8 cellular contexts compared by ENCODE assay signal in the genomic region with DNA sequence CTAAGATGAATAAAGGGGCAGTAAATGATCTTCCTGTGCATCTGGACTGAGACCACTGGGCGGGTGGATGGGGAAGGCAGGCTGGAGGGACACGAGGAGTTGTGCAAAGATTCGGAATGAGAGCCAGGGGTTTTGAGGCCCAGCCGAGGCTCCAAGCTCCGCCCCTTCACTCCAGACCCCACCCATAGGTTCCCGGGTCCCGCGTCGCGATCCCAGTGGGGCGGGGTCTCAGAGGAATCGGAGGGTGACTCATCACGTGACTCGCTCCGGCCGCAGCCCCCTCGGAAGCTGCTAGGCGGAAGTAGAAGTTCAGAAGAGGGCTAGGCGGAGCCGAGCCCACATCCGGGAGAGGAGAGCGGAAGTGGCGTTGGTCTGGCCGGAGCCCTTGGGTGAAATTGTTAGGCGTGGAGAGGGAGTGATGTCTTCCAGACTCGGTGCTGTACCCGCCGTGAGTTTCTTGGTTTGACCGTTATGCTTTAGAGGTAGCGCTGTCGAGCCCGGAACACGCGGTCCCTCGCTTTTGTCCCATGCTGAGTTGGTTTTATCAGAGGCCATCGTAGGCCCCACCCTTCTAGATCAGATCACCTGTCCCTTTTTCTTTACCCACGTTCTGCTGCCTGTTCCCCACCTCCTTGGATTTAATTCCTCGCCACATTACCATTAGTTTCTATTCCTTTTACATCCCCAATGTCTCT. TPM values are rescaled to one million over a fixed set of nuclear protein-coding genes. Genes with fewer than 3 reads are reported as not detected.
A peak's percentile ranks its signal among the peaks of the same experiment; 100 is the strongest.
DNase-seq lines count a peak whose midpoint lies in the region; ATAC-seq, FAIRE-seq and TF ChIP-seq lines count a peak whose summit lies in the region.

A gene with protein sequence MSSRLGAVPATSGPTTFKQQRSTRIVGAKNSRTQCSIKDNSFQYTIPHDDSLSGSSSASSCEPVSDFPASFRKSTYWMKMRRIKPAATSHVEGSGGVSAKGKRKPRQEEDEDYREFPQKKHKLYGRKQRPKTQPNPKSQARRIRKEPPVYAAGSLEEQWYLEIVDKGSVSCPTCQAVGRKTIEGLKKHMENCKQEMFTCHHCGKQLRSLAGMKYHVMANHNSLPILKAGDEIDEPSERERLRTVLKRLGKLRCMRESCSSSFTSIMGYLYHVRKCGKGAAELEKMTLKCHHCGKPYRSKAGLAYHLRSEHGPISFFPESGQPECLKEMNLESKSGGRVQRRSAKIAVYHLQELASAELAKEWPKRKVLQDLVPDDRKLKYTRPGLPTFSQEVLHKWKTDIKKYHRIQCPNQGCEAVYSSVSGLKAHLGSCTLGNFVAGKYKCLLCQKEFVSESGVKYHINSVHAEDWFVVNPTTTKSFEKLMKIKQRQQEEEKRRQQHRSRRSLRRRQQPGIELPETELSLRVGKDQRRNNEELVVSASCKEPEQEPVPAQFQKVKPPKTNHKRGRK (plus strand): TSS at position 348 of the 695 bp plus-strand sequence. CDS start 71 bp downstream, at position 419.

- peaks cover 2 to 7% of the 10 kb centered on the region in 2 donors for H3K9me3 ChIP-seq in kidney (ENCODE audit: control insufficient read depth in 1 of 2, low read length in 2 of 2)

- no peaks in the 10 kb centered on the region for H3K36me3 ChIP-seq in kidney (ENCODE audit: control insufficient read depth in 1 of 2, insufficient read depth in 2 of 2, low read length in 2 of 2)

- peak within 1 kb of the TSS; percentile 75 to 85 for H3K9ac ChIP-seq in kidney (ENCODE audit: low read length in 2 of 2)

- H3K4me1 ChIP-seq in kidney (ENCODE audit: control insufficient read depth in 1 of 2, insufficient read depth in 1 of 2, low read depth in 1 of 2, low read length in 2 of 2), result peaks cover 7 to 12% of the 10 kb centered on the region in 2 donors

- DNase-seq in AG10803 (ENCODE audit: low read depth) (peak; percentile 92), NCI-H345 (lab: John Stamatoyannopoulos, UW) (peak; percentile 99), cerebellum (ENCODE audit: low spot score) (peak; percentile 86), kidney (peak; percentile 98)
- peak; percentile 56 to 63 for DNase-seq in stimulated activated CD4-positive, alpha-beta T cell treated with anti-CD3 and anti-CD28 coated beads, Interleukin-15, amount 100 ng/mL, for 1 hour (ENCODE audit: low read depth in 1 of 2, low spot score in 1 of 2)

- H3K27ac ChIP-seq in kidney (ENCODE audit: low read depth in 2 of 2, low read length in 2 of 2), result peak within 1 kb of the TSS; percentile 25 to 73

- ATAC-seq in GM19023 (IDR thresholded peaks at IDR 0.05; ENCODE audit: unreplicated experiment) (peak; percentile 95), HG03196 (IDR thresholded peaks at IDR 0.05; ENCODE audit: unreplicated experiment) (peak; percentile 86)
- peak; percentile 94 to 96 for ATAC-seq in activated CD4-positive, CD25-positive, alpha-beta regulatory T cell treated with anti-CD3 and anti-CD28 coated beads, Interleukin-2, amount 50 U/mL, for 24 hours

- no peak for FAIRE-seq in kidney (lab: Jason Lieb, UNC)

- H3K4me3 ChIP-seq in AG10803 (ENCODE audit: low read length) (peak within 1 kb of the TSS; percentile 67), kidney (ENCODE audit: low read length in 2 of 2) (peak within 1 kb of the TSS; percentile 92)

- TF ChIP-seq CTCF in AG10803 (conservative IDR thresholded peaks at IDR 0.05; ENCODE audit: low read length) (no peak; the same call in 1 of the 2 replicates), kidney (IDR thresholded peaks at IDR 0.05; ENCODE audit: borderline replicate concordance, extremely low read depth, insufficient read depth) (no peak)

- intact Hi-C loops in kidney (cut with DNase I), result no loop called here

RNA-seq across cellular contexts. Expression of the gene that starts here (rescaled TPM):
- total RNA-seq in cerebellum, result 40.4 TPM
- total RNA-seq in kidney, result 40.6 TPM
- 15.1 TPM for polyA plus RNA-seq in kidney (ENCODE audit: insufficient read depth, low read depth, low replicate concordance)

Comparison
In these comparisons a context has a peak if more than half of its experiments do, and no peak if none do; other contexts are left out.
1. Peak in every context shown above with its lines: DNase-seq, ATAC-seq, H3K4me3 ChIP-seq and H3K27ac ChIP-seq.